Comparison of ENCODE assay signal across 11 cellular contexts in the genomic region with DNA sequence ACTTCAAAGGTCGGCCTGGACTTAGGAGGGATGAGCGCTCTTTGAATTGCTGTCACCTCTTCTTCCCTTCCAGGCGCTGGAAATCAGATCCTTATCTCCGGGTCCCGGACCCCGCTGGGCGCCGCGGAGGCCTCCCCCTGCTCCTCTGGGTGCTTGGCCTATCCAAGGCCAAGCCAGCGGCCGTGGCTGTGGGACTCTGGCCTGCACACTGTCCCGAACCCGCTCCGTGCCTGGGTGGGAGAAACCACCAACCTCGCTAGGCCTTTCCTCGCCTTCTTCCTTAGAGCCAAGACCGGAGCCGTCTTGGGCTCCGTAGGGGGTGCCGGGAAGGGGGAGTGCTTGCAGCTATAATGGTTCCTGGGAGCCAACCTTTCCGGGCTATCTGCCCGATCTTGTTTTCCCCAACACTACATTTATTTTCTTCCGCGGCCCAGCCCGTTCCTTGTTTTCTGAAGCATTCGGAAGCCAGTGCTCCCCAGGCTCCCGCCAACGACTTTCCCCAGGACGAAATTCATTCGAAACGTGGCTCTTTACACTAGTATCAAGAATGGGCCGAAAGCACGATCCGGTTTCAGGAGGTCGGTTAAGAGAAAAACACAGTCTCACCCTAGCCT. TPM values are rescaled to one million over a fixed set of nuclear protein-coding genes. Genes with fewer than 3 reads are reported as not detected.
DNase-seq lines count a peak whose midpoint lies in the region; ATAC-seq and TF ChIP-seq lines count a peak whose summit lies in the region.
"Had no signal": no experiment of that assay in that cellular context is flagged by ENCODE, and none has a peak within 500 bp of the region (broad histone marks: within the 10 kb centered on the region; RNA-seq: fewer than 3 reads in every experiment).

No MANE protein-coding gene starts in this region.

- H3K36me3 Mint-ChIP-seq in HFFc6 (ENCODE audit: low read depth) (peaks cover 27% of the 10 kb centered on the region), osteocyte (ENCODE audit: unreplicated experiment) (peaks cover 15% of the 10 kb centered on the region)

- TF ChIP-seq CTCF in BJ (IDR thresholded peaks at IDR 0.05; ENCODE audit: insufficient read depth, low read depth, low read length) (no peak), HFFc6 (IDR thresholded peaks at IDR 0.05) (no peak), fibroblast of mammary gland (conservative IDR thresholded peaks at IDR 0.05; ENCODE audit: control insufficient read depth, insufficient read depth, low read depth, low read length) (no peak), osteocyte (IDR thresholded peaks at IDR 0.05) (no peak)

- ATAC-seq in HG03469 (IDR thresholded peaks at IDR 0.05; ENCODE audit: unreplicated experiment): no peak

- CTCF ChIA-PET in BJ (lab: Yijun Ruan, JAX): no interaction called here

- H3K9me3 Mint-ChIP-seq in HFFc6 (no peaks in the 10 kb centered on the region), osteocyte (ENCODE audit: unreplicated experiment) (no peaks in the 10 kb centered on the region)

- H3K27ac Mint-ChIP-seq in HFFc6 (no peak overlapping the region), osteocyte (ENCODE audit: unreplicated experiment) (no peak overlapping the region)

- H3K4me1 Mint-ChIP-seq in HFFc6 (ENCODE audit: low read depth): peaks cover 19% of the 10 kb centered on the region
- H3K4me1 Mint-ChIP-seq in osteocyte (ENCODE audit: unreplicated experiment): peaks cover 28% of the 10 kb centered on the region

- H3K27me3 Mint-ChIP-seq in HFFc6 (ENCODE audit: insufficient read depth) (peaks cover 7% of the 10 kb centered on the region; the same call in 1 of the 2 replicates), osteocyte (ENCODE audit: unreplicated experiment) (peaks cover 22% of the 10 kb centered on the region)

- DNase-seq in BJ (ENCODE audit: low read depth): no peak
- DNase-seq in HFFc6: no peak
- peak; percentile 39 for DNase-seq in fibroblast of mammary gland (ENCODE audit: low read depth)
- DNase-seq in osteocyte (ENCODE audit: extremely low spot score, unreplicated experiment): peak; percentile 81
- no peak for DNase-seq in LoVo (ENCODE audit: low spot score)
- no peak for DNase-seq in NCI-H2107 treated with DMSO at 0.1 percent for 48 hours (lab: John Stamatoyannopoulos, UW; ENCODE audit: unreplicated experiment)
- DNase-seq in 8988T: no peak
- DNase-seq: NCI-H1417 treated with DMSO at 0.1 percent for 48 hours; stimulated activated CD4-positive, alpha-beta T cell treated with anti-CD3 and anti-CD28 coated beads, Interleukin-2, amount 100 ng/mL, for 24 hours had no signal

- peak overlapping the region; percentile 68 for H3K4me3 ChIP-seq in BJ (ENCODE audit: low read depth, low read length)
- H3K4me3 ChIP-seq in fibroblast of mammary gland (ENCODE audit: control insufficient read depth, low read depth, low read length): peak overlapping the region; percentile 91
- H3K4me3 ChIP-seq: SK-N-MC had no signal

- H3K27me3 ChIP-seq in BJ (ENCODE audit: control insufficient read depth, insufficient read depth, low read length): no peaks in the 10 kb centered on the region

- H3K36me3 ChIP-seq in BJ (ENCODE audit: control insufficient read depth, insufficient read depth, low read length): peaks cover 5% of the 10 kb centered on the region

- POLR2A ChIA-PET in BJ (lab: Charles Lee): no interaction called here

- H3K4me3 Mint-ChIP-seq in HFFc6: peak overlapping the region; percentile 95
- H3K4me3 Mint-ChIP-seq in osteocyte (ENCODE audit: unreplicated experiment): peak overlapping the region; percentile 82

RNA-seq across cellular contexts. Expression of gene OSR1, which starts 2.4 kb away (rescaled TPM):
- 4.3 and 6.7 TPM in 2 replicates for polyA plus RNA-seq in BJ (2011; rRNA removed)
- 2.6 TPM in 2 replicates for polyA minus RNA-seq in BJ (2011; rRNA and poly(A)+ RNA removed)
- 10 to 100 TPM in 4 of 6 experiments, 1 to 10 TPM in 2; 5.4 to 11.9 (median 11.1) TPM for total RNA-seq in HFFc6 (2021; fragmentation: NEBNext Ultra II Directional; extraction: Animal tissue kit (Norgen Biotek cat#: 25700))
- total RNA-seq in osteocyte: 5.8 and 6.1 TPM in 2 replicates

Comparison
In these comparisons a context has a peak if more than half of its experiments do, and no peak if none do; other contexts are left out.
1. DNase-seq: peak in fibroblast of mammary gland (single experiment) and osteocyte (single experiment); none in BJ (single experiment), HFFc6 (single experiment), LoVo (single experiment), NCI-H2107 treated with DMSO at 0.1 percent for 48 hours (single experiment) and 8988T (single experiment).